In the genomic region with DNA sequence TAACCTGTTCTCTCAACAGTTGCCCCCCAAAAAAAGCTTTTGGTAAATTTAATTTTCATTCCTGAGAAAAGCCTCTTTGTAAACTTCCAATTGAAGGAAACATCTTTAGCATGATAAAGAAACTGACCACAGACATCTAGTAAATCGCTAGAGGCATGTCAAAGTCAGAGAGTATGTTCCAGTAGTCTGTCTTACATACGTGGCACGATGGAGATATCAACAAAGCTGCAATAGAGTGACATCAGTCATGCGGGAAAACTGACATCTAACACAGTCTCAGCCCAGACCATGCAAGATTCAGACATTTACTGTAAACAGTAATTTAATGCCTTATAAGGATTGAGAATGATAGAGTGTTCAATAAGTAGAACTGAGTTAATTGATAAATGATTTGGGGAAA, we compare ENCODE assay signal across 19 cellular contexts. TPM values are rescaled to one million over a fixed set of nuclear protein-coding genes. Genes with fewer than 3 reads are reported as not detected.
A peak's percentile ranks its signal among the peaks of the same experiment; 100 is the strongest.
DNase-seq lines count a peak whose midpoint lies in the region; TF ChIP-seq lines count a peak whose summit lies in the region.
"Had no signal": no experiment of that assay in that cellular context is flagged by ENCODE, and none has a peak within 500 bp of the region (broad histone marks: within the 10 kb centered on the region; RNA-seq: fewer than 3 reads in every experiment).

No MANE protein-coding gene starts in this region.

- no peak overlapping the region for H3K4me3 ChIP-seq in effector memory CD4-positive, alpha-beta T cell (ENCODE audit: insufficient read depth, low read depth, low read length, poor library complexity, severe bottlenecking)

- no peaks in the 10 kb centered on the region for H3K9me3 Mint-ChIP-seq in type B pancreatic cell
- H3K9me3 Mint-ChIP-seq: CD4-positive, alpha-beta T cell had no signal

- DNase-seq in DMS53 (lab: John Stamatoyannopoulos, UW) (peak; percentile 51), DMS53 treated with DMSO at 0.1 percent for 48 hours (lab: John Stamatoyannopoulos, UW; ENCODE audit: unreplicated experiment) (no peak), OCI-M1 (lab: John Stamatoyannopoulos, UW) (peak; percentile 18), type B pancreatic cell (ENCODE audit: extremely low spot score, unreplicated experiment) (no peak), G401 (ENCODE audit: low spot score) (no peak), NCI-H510A treated with DMSO at 0.1 percent for 48 hours (lab: John Stamatoyannopoulos, UW) (no peak)
- DNase-seq in effector memory CD4-positive, alpha-beta T cell, result no peak
- DNase-seq: CD4-positive, alpha-beta T cell; NCI-H1105 treated with DMSO at 0.1 percent for 48 hours; NCI-H1694; NCI-H2081 treated with DMSO at 0.1 percent for 48 hours; NCI-H446 treated with DMSO at 0.1 percent for 48 hours; NCI-H748 treated with DMSO at 0.1 percent for 48 hours; NK-92 treated with Interleukin-12 subunit alpha and Interleukin-12 subunit beta, amount 100 ng/mL, for 24 hours; SHP77 treated with DMSO at 0.1 percent for 48 hours had no signal

- H3K4me3 Mint-ChIP-seq in type B pancreatic cell, result no peak overlapping the region
- H3K4me3 Mint-ChIP-seq: B cell; CD4-positive, alpha-beta T cell had no signal

- H3K27ac Mint-ChIP-seq in type B pancreatic cell, result peak overlapping the region; percentile 79
- H3K27ac Mint-ChIP-seq: B cell; CD4-positive, alpha-beta T cell had no signal

- no peaks in the 10 kb centered on the region for H3K9me3 ChIP-seq in effector memory CD4-positive, alpha-beta T cell (ENCODE audit: control insufficient read depth, low read length)
- H3K9me3 ChIP-seq: SK-N-SH had no signal

- no peaks in the 10 kb centered on the region for H3K4me1 ChIP-seq in effector memory CD4-positive, alpha-beta T cell (ENCODE audit: control insufficient read depth, insufficient read depth, low read length, poor library complexity, severe bottlenecking)

- in situ Hi-C loops in G401 (cut with HindIII; ENCODE audit: low sequenced_read_pairs), result no loop called here

- H3K36me3 Mint-ChIP-seq in type B pancreatic cell, result peaks cover 9% of the 10 kb centered on the region

- no peak for TF ChIP-seq CTCF in type B pancreatic cell (conservative IDR thresholded peaks at IDR 0.05)

- H3K27ac ChIP-seq in layer of hippocampus (ENCODE audit: low read depth, low read length), result peak overlapping the region; percentile 16
- no peak overlapping the region for H3K27ac ChIP-seq in effector memory CD4-positive, alpha-beta T cell (ENCODE audit: insufficient read depth, low read length, poor library complexity, severe bottlenecking)
- H3K27ac ChIP-seq: 22Rv1 had no signal

- H3K36me3 ChIP-seq in effector memory CD4-positive, alpha-beta T cell (ENCODE audit: control insufficient read depth, insufficient read depth, low read length), result no peaks in the 10 kb centered on the region

- peaks cover 22% of the 10 kb centered on the region for H3K4me1 Mint-ChIP-seq in type B pancreatic cell (ENCODE audit: unreplicated experiment)
- H3K4me1 Mint-ChIP-seq: B cell had no signal

- no peaks in the 10 kb centered on the region for H3K27me3 ChIP-seq in layer of hippocampus (ENCODE audit: control insufficient read depth, insufficient read depth, low read length)
- H3K27me3 ChIP-seq in effector memory CD4-positive, alpha-beta T cell (replicated peaks; ENCODE audit: control insufficient read depth, insufficient read depth, low read length, poor library complexity, severe bottlenecking), result no peaks in the 10 kb centered on the region

- no peaks in the 10 kb centered on the region for H3K27me3 Mint-ChIP-seq in type B pancreatic cell
- H3K27me3 Mint-ChIP-seq: B cell had no signal

RNA-seq across cellular contexts. Expression of gene GARNL3, which starts 45.1 kb away (rescaled TPM):
- total RNA-seq in type B pancreatic cell (ENCODE audit: low replicate concordance), result 11.1 and 19.7 TPM in 2 replicates
- 7.5 and 14.3 TPM in 2 replicates for total RNA-seq in G401 (2014; rRNA removed; shearing (Covaris generic))

Comparison
In these comparisons a context has a peak if more than half of its experiments do, and no peak if none do; other contexts are left out.
1. DNase-seq: peak in DMS53 (single experiment) and OCI-M1 (single experiment); none in DMS53 treated with DMSO at 0.1 percent for 48 hours (single experiment), type B pancreatic cell (single experiment), effector memory CD4-positive, alpha-beta T cell (0 of 3), G401 (single experiment) and NCI-H510A treated with DMSO at 0.1 percent for 48 hours (single experiment).